Comparison of ENCODE assay signal across 1 cellular context in the genomic region with DNA sequence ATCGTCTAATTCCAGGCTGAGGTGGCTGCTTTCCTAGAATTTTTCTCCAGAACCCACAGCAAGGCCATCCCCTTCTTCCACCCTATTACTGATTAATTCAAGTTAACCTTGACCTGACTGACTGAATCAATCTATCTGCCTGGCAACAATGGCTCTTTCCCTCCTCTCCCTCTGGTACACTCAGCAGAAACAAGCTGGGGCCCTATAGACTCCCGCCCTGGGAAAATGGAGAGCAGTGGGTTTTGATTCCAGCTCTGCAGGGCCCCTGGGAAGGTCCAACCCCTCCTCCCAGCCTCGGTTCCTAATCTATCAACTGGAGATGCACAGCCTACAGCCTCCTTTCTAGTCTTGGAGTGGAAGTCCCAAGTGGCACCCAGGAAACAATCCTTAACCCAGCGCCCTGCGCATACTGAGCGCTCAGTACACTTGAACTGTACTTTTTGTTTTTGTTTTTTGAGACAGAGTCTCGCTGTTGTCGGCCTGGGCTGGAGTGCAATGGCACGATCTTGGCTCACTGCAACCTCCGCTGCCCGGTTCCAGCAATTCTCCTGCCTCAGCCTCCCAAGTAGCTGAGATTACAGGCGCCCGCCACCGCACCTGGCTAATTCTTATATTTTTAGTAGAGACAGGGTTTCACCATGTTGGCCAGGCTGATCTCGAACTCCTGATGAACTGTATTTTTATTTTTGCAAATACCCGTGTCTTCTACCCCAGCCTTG.
TF ChIP-seq lines count a peak whose summit lies in the region.

No MANE protein-coding gene starts in this region.

TF ChIP-seq in HepG2, 621 proteins besides CTCF, POLR2A, EP300 and RAD21 (continued from another document and continues in another):
- TF ChIP-seq, protein P1, sequence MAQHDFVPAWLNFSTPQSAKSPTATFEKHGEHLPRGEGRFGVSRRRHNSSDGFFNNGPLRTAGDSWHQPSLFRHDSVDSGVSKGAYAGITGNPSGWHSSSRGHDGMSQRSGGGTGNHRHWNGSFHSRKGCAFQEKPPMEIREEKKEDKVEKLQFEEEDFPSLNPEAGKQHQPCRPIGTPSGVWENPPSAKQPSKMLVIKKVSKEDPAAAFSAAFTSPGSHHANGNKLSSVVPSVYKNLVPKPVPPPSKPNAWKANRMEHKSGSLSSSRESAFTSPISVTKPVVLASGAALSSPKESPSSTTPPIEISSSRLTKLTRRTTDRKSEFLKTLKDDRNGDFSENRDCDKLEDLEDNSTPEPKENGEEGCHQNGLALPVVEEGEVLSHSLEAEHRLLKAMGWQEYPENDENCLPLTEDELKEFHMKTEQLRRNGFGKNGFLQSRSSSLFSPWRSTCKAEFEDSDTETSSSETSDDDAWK (CRISPR knock-in tag; IDR thresholded peaks at IDR 0.05) = no peak
- no peak for TF ChIP-seq ATF7 (IDR thresholded peaks at IDR 0.05)
- TF ChIP-seq ATF7 (CRISPR knock-in tag; IDR thresholded peaks at IDR 0.05) = no peak
- TF ChIP-seq BCL6 (CRISPR knock-in tag; IDR thresholded peaks at IDR 0.05) = peak; percentile 90
- peak; percentile 39 for TF ChIP-seq SALL1 (CRISPR knock-in tag; IDR thresholded peaks at IDR 0.05)
- TF ChIP-seq MEIS2 (CRISPR knock-in tag; IDR thresholded peaks at IDR 0.05) = no peak
- TF ChIP-seq MAFK (conservative IDR thresholded peaks at IDR 0.05 in 1 of 2, IDR thresholded peaks at IDR 0.05 in 1 of 2; ENCODE audit: low read length in 2 of 2) = peak; percentile 38 to 66
- TF ChIP-seq KDM3A (CRISPR knock-in tag; IDR thresholded peaks at IDR 0.05; ENCODE audit: low read depth) = no peak
- no peak for TF ChIP-seq ZNF674 (CRISPR knock-in tag; IDR thresholded peaks at IDR 0.05; ENCODE audit: low read depth)
- no peak for TF ChIP-seq HNRNPH1 (optimal IDR thresholded peaks at IDR 0.05; ENCODE audit: low read depth, low read length)
- peak; percentile 62; the same call in 1 of the 2 replicates for TF ChIP-seq NR2F2 (IDR thresholded peaks at IDR 0.05; ENCODE audit: borderline replicate concordance, low read depth)
- TF ChIP-seq SAP130 (CRISPR knock-in tag; IDR thresholded peaks at IDR 0.05; ENCODE audit: low read depth) = peak; percentile 70
- TF ChIP-seq, protein P2, sequence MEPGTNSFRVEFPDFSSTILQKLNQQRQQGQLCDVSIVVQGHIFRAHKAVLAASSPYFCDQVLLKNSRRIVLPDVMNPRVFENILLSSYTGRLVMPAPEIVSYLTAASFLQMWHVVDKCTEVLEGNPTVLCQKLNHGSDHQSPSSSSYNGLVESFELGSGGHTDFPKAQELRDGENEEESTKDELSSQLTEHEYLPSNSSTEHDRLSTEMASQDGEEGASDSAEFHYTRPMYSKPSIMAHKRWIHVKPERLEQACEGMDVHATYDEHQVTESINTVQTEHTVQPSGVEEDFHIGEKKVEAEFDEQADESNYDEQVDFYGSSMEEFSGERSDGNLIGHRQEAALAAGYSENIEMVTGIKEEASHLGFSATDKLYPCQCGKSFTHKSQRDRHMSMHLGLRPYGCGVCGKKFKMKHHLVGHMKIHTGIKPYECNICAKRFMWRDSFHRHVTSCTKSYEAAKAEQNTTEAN (CRISPR knock-in tag; conservative IDR thresholded peaks at IDR 0.05) = 0 out of 2 replicates have a peak, but pooled peaks have one; percentile 32
- peak; percentile 26; the same call in 1 of the 2 replicates for TF ChIP-seq ZNF430 (CRISPR knock-in tag; IDR thresholded peaks at IDR 0.05)
- TF ChIP-seq ATM (IDR thresholded peaks at IDR 0.05; ENCODE audit: borderline replicate concordance) = no peak
- 0 out of 2 replicates have a peak, but pooled peaks have one; percentile 52 for TF ChIP-seq MIER3 (CRISPR knock-in tag; IDR thresholded peaks at IDR 0.05; ENCODE audit: borderline replicate concordance)
- TF ChIP-seq SOX6 (IDR thresholded peaks at IDR 0.05) = no peak
- peak; percentile 83 for TF ChIP-seq SOX6 (CRISPR knock-in tag; IDR thresholded peaks at IDR 0.05)
- peak; percentile 75 for TF ChIP-seq SOX5 (CRISPR knock-in tag; IDR thresholded peaks at IDR 0.05; ENCODE audit: borderline replicate concordance)
- TF ChIP-seq, protein P3, sequence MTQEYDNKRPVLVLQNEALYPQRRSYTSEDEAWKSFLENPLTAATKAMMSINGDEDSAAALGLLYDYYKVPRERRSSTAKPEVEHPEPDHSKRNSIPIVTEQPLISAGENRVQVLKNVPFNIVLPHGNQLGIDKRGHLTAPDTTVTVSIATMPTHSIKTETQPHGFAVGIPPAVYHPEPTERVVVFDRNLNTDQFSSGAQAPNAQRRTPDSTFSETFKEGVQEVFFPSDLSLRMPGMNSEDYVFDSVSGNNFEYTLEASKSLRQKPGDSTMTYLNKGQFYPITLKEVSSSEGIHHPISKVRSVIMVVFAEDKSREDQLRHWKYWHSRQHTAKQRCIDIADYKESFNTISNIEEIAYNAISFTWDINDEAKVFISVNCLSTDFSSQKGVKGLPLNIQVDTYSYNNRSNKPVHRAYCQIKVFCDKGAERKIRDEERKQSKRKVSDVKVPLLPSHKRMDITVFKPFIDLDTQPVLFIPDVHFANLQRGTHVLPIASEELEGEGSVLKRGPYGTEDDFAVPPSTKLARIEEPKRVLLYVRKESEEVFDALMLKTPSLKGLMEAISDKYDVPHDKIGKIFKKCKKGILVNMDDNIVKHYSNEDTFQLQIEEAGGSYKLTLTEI (CRISPR knock-in tag; conservative IDR thresholded peaks at IDR 0.05) = no peak
- TF ChIP-seq NBN (conservative IDR thresholded peaks at IDR 0.05) = no peak
- peak; percentile 88 for TF ChIP-seq RXRB (CRISPR knock-in tag; IDR thresholded peaks at IDR 0.05; ENCODE audit: borderline replicate concordance)
- 0 out of 2 replicates have a peak, but pooled peaks have one; percentile 6 for TF ChIP-seq ZFY (CRISPR knock-in tag; IDR thresholded peaks at IDR 0.05)
- no peak for TF ChIP-seq ZNF136 (CRISPR knock-in tag; IDR thresholded peaks at IDR 0.05; ENCODE audit: low read depth)
- TF ChIP-seq, protein P4, sequence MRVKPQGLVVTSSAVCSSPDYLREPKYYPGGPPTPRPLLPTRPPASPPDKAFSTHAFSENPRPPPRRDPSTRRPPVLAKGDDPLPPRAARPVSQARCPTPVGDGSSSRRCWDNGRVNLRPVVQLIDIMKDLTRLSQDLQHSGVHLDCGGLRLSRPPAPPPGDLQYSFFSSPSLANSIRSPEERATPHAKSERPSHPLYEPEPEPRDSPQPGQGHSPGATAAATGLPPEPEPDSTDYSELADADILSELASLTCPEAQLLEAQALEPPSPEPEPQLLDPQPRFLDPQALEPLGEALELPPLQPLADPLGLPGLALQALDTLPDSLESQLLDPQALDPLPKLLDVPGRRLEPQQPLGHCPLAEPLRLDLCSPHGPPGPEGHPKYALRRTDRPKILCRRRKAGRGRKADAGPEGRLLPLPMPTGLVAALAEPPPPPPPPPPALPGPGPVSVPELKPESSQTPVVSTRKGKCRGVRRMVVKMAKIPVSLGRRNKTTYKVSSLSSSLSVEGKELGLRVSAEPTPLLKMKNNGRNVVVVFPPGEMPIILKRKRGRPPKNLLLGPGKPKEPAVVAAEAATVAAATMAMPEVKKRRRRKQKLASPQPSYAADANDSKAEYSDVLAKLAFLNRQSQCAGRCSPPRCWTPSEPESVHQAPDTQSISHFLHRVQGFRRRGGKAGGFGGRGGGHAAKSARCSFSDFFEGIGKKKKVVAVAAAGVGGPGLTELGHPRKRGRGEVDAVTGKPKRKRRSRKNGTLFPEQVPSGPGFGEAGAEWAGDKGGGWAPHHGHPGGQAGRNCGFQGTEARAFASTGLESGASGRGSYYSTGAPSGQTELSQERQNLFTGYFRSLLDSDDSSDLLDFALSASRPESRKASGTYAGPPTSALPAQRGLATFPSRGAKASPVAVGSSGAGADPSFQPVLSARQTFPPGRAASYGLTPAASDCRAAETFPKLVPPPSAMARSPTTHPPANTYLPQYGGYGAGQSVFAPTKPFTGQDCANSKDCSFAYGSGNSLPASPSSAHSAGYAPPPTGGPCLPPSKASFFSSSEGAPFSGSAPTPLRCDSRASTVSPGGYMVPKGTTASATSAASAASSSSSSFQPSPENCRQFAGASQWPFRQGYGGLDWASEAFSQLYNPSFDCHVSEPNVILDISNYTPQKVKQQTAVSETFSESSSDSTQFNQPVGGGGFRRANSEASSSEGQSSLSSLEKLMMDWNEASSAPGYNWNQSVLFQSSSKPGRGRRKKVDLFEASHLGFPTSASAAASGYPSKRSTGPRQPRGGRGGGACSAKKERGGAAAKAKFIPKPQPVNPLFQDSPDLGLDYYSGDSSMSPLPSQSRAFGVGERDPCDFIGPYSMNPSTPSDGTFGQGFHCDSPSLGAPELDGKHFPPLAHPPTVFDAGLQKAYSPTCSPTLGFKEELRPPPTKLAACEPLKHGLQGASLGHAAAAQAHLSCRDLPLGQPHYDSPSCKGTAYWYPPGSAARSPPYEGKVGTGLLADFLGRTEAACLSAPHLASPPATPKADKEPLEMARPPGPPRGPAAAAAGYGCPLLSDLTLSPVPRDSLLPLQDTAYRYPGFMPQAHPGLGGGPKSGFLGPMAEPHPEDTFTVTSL (CRISPR knock-in tag; IDR thresholded peaks at IDR 0.05; ENCODE audit: borderline replicate concordance) = 0 out of 2 replicates have a peak, but pooled peaks have one; percentile 43
- TF ChIP-seq, protein P5, sequence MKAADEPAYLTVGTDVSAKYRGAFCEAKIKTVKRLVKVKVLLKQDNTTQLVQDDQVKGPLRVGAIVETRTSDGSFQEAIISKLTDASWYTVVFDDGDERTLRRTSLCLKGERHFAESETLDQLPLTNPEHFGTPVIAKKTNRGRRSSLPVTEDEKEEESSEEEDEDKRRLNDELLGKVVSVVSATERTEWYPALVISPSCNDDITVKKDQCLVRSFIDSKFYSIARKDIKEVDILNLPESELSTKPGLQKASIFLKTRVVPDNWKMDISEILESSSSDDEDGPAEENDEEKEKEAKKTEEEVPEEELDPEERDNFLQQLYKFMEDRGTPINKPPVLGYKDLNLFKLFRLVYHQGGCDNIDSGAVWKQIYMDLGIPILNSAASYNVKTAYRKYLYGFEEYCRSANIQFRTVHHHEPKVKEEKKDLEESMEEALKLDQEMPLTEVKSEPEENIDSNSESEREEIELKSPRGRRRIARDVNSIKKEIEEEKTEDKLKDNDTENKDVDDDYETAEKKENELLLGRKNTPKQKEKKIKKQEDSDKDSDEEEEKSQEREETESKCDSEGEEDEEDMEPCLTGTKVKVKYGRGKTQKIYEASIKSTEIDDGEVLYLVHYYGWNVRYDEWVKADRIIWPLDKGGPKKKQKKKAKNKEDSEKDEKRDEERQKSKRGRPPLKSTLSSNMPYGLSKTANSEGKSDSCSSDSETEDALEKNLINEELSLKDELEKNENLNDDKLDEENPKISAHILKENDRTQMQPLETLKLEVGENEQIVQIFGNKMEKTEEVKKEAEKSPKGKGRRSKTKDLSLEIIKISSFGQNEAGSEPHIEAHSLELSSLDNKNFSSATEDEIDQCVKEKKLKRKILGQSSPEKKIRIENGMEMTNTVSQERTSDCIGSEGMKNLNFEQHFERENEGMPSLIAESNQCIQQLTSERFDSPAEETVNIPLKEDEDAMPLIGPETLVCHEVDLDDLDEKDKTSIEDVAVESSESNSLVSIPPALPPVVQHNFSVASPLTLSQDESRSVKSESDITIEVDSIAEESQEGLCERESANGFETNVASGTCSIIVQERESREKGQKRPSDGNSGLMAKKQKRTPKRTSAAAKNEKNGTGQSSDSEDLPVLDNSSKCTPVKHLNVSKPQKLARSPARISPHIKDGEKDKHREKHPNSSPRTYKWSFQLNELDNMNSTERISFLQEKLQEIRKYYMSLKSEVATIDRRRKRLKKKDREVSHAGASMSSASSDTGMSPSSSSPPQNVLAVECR (CRISPR knock-in tag; IDR thresholded peaks at IDR 0.05; ENCODE audit: borderline replicate concordance) = peak; percentile 39; the same call in 1 of the 2 replicates
- peak; percentile 50; the same call in 1 of the 2 replicates for TF ChIP-seq NCOR1 (IDR thresholded peaks at IDR 0.05; ENCODE audit: borderline replicate concordance, low read length)
- TF ChIP-seq ZBTB1 (CRISPR knock-in tag; IDR thresholded peaks at IDR 0.05; ENCODE audit: borderline replicate concordance) = no peak
- 0 out of 2 replicates have a peak, but pooled peaks have one; percentile 17 for TF ChIP-seq CREM (IDR thresholded peaks at IDR 0.05)
- TF ChIP-seq CREM (CRISPR knock-in tag; IDR thresholded peaks at IDR 0.05) = no peak
- no peak for TF ChIP-seq ZNF703 (CRISPR knock-in tag; IDR thresholded peaks at IDR 0.05; ENCODE audit: borderline replicate concordance)
